In genomic region chr15:89068325-89068784, GRCh38 we compare ENCODE assay signal across 9 cellular contexts. TPM values are rescaled to one million over a fixed set of nuclear protein-coding genes. Genes with fewer than 3 reads are reported as not detected.
A peak's percentile ranks its signal among the peaks of the same experiment; 100 is the strongest.
DNase-seq lines count a peak whose midpoint lies in the region; ATAC-seq and TF ChIP-seq lines count a peak whose summit lies in the region.
"Had no signal": no experiment of that assay in that cellular context is flagged by ENCODE, and none has a peak within 500 bp of the region (broad histone marks: within the 10 kb centered on the region; RNA-seq: fewer than 3 reads in every experiment).

No MANE protein-coding gene starts in this region.

- no peak overlapping the region for H3K9ac ChIP-seq in MM.1S (ENCODE audit: low read length)
- H3K9ac ChIP-seq: KMS-11 had no signal

- peaks cover 8% of the 10 kb centered on the region for H3K9me3 ChIP-seq in effector memory CD4-positive, alpha-beta T cell (ENCODE audit: control insufficient read depth, low read length)
- H3K9me3 ChIP-seq in MM.1S (replicated peaks; ENCODE audit: insufficient read depth, low read length), result no peaks in the 10 kb centered on the region

- no peak overlapping the region for H3K27ac ChIP-seq in effector memory CD4-positive, alpha-beta T cell (ENCODE audit: insufficient read depth, low read length, poor library complexity, severe bottlenecking)
- no peak overlapping the region for H3K27ac ChIP-seq in MM.1S (ENCODE audit: low read length)
- H3K27ac ChIP-seq: KMS-11 had no signal

- ATAC-seq in GM21576 (IDR thresholded peaks at IDR 0.05; ENCODE audit: unreplicated experiment) (peak; percentile 96), natural killer cell (peak; percentile 58 to 89 (median 85))
- peak; percentile 92 to 96 for ATAC-seq in activated T-cell treated with anti-CD3 and anti-CD28 coated beads, Interleukin-2, amount 50 U/mL, for 72 hours (replicated peaks in 1 of 2)

- no peaks in the 10 kb centered on the region for H3K79me2 ChIP-seq in MM.1S (ENCODE audit: low read length)

- peaks cover 15 to 17% of the 10 kb centered on the region in 2 donors for H3K36me3 Mint-ChIP-seq in activated T-cell treated with anti-CD3 and anti-CD28 coated beads, Interleukin-2, amount 50 U/mL, for 72 hours (ENCODE audit: insufficient read depth in 2 of 2)
- H3K36me3 Mint-ChIP-seq in natural killer cell, result peaks cover 23% of the 10 kb centered on the region

- H3K9me3 Mint-ChIP-seq in activated T-cell treated with anti-CD3 and anti-CD28 coated beads, Interleukin-2, amount 50 U/mL, for 72 hours, result peaks cover 7 to 9% of the 10 kb centered on the region in 2 donors
- peaks cover 5 to 13% of the 10 kb centered on the region in 2 donors for H3K9me3 Mint-ChIP-seq in natural killer cell

- H3K4me3 ChIP-seq in effector memory CD4-positive, alpha-beta T cell (ENCODE audit: insufficient read depth, low read depth, low read length, poor library complexity, severe bottlenecking), result no peak overlapping the region
- no peak overlapping the region for H3K4me3 ChIP-seq in MM.1S (ENCODE audit: low read length)

- no peaks in the 10 kb centered on the region for H3K27me3 ChIP-seq in effector memory CD4-positive, alpha-beta T cell (replicated peaks; ENCODE audit: control insufficient read depth, insufficient read depth, low read length, poor library complexity, severe bottlenecking)
- H3K27me3 ChIP-seq in MM.1S (replicated peaks; ENCODE audit: insufficient read depth, low read length), result no peaks in the 10 kb centered on the region

- no peaks in the 10 kb centered on the region for H3F3A ChIP-seq in MM.1S (ENCODE audit: insufficient read depth, low read length)

- peaks cover 27% of the 10 kb centered on the region for H3K4me1 Mint-ChIP-seq in activated T-cell treated with anti-CD3 and anti-CD28 coated beads, Interleukin-2, amount 50 U/mL, for 72 hours (ENCODE audit: low read depth)
- H3K4me1 Mint-ChIP-seq in natural killer cell, result peaks cover 12 to 14% of the 10 kb centered on the region in 2 donors

- no peaks in the 10 kb centered on the region for H3K9me2 ChIP-seq in MM.1S (replicated peaks; ENCODE audit: insufficient read depth, low read length)

- no peak overlapping the region for H3K4me2 ChIP-seq in MM.1S (ENCODE audit: low read depth, low read length)
- H3K4me2 ChIP-seq: KMS-11 had no signal

- H3K27me3 Mint-ChIP-seq in activated T-cell treated with anti-CD3 and anti-CD28 coated beads, Interleukin-2, amount 50 U/mL, for 72 hours (ENCODE audit: low read depth), result peaks cover 7% of the 10 kb centered on the region
- H3K27me3 Mint-ChIP-seq in natural killer cell (ENCODE audit: low read depth in 2 of 2), result no peaks in the 10 kb centered on the region

- intact Hi-C loops in natural killer cell (cut with micrococcal nuclease), result no loop called here

- peak overlapping the region; percentile 84 for H3K27ac Mint-ChIP-seq in activated T-cell treated with anti-CD3 and anti-CD28 coated beads, Interleukin-2, amount 50 U/mL, for 72 hours
- peak overlapping the region; percentile 35 to 41 for H3K27ac Mint-ChIP-seq in natural killer cell

- no peaks in the 10 kb centered on the region for H3K36me3 ChIP-seq in effector memory CD4-positive, alpha-beta T cell (ENCODE audit: control insufficient read depth, insufficient read depth, low read length)
- H3K36me3 ChIP-seq in MM.1S (replicated peaks; ENCODE audit: insufficient read depth, low read length), result no peaks in the 10 kb centered on the region

- no peak for TF ChIP-seq CTCF in natural killer cell (IDR thresholded peaks at IDR 0.05)
- no peak for TF ChIP-seq CTCF in MM.1S (IDR thresholded peaks at IDR 0.05; ENCODE audit: low read length)

- no peaks in the 10 kb centered on the region for H3K4me1 ChIP-seq in effector memory CD4-positive, alpha-beta T cell (ENCODE audit: control insufficient read depth, insufficient read depth, low read length, poor library complexity, severe bottlenecking)
- H3K4me1 ChIP-seq in MM.1S (ENCODE audit: low read length), result no peaks in the 10 kb centered on the region

- H4K20me1 ChIP-seq in MM.1S (ENCODE audit: insufficient read depth, low read length), result no peaks in the 10 kb centered on the region

- DNase-seq in GM04504 (ENCODE audit: low read depth) (peak; percentile 96), HUDEP-2 (lab: John Stamatoyannopoulos, UW; ENCODE audit: unreplicated experiment in 76 of 76) (peak in 64 of 76 experiments; percentile 12 to 90 (median 50)), natural killer cell (peak; percentile 22), MM.1S (no peak), HuH-7.5 (ENCODE audit: low spot score) (no peak)
- DNase-seq in activated T-cell treated with anti-CD3 and anti-CD28 coated beads, Interleukin-2, amount 50 U/mL, for 72 hours, result peak; percentile 76 to 79
- no peak for DNase-seq in effector memory CD4-positive, alpha-beta T cell

- no peak overlapping the region for H2AFZ ChIP-seq in MM.1S (ENCODE audit: low read length)

- peak overlapping the region; percentile 14 to 55 for H3K4me3 Mint-ChIP-seq in activated T-cell treated with anti-CD3 and anti-CD28 coated beads, Interleukin-2, amount 50 U/mL, for 72 hours
- peak overlapping the region; percentile 9 for H3K4me3 Mint-ChIP-seq in natural killer cell

RNA-seq across cellular contexts. Expression of gene ABHD2, which starts 19.9 kb away (rescaled TPM):
- 10 to 100 TPM; 36.8 to 44.1 TPM for total RNA-seq in activated T-cell treated with anti-CD3 and anti-CD28 coated beads, Interleukin-2, amount 50 U/mL, for 72 hours
- total RNA-seq in natural killer cell, result 100 to 1,000 TPM; 187 to 236 (median 191) TPM

Comparison
In these comparisons a context has a peak if more than half of its experiments do, and no peak if none do; other contexts are left out.
1. DNase-seq: peak in GM04504 (single experiment), HUDEP-2 (64 of 76), activated T-cell treated with anti-CD3 and anti-CD28 coated beads, Interleukin-2, amount 50 U/mL, for 72 hours (2 of 2) and natural killer cell (single experiment); none in effector memory CD4-positive, alpha-beta T cell (0 of 3), MM.1S (single experiment) and HuH-7.5 (single experiment).
2. RNA of gene ABHD2, which starts 19.9 kb away (total RNA-seq): 187 to 236 TPM in natural killer cell; 36.8 to 44.1 TPM in activated T-cell treated with anti-CD3 and anti-CD28 coated beads, Interleukin-2, amount 50 U/mL, for 72 hours; every median in the first group is over 4 times any median in the second.
3. Peak in every context shown above with its lines, with median percentiles within 50 percentile points of each other: ATAC-seq.